ENCODE assay signal across 12 cellular contexts in genomic region chr13:79226938-79227337, GRCh38.
A peak's percentile ranks its signal among the peaks of the same experiment; 100 is the strongest.
DNase-seq lines count a peak whose midpoint lies in the region; ATAC-seq and TF ChIP-seq lines count a peak whose summit lies in the region.
"Had no signal": no experiment of that assay in that cellular context is flagged by ENCODE, and none has a peak within 500 bp of the region (broad histone marks: within the 10 kb centered on the region; RNA-seq: fewer than 3 reads in every experiment).

No MANE protein-coding gene starts in this region.

- H3K27ac Mint-ChIP-seq in activated naive CD4-positive, alpha-beta T cell treated with anti-CD3 and anti-CD28 coated beads, Interleukin-2, amount 10 ng/mL, durations not matched to agents 7 days and 5 days = no peak overlapping the region
- H3K27ac Mint-ChIP-seq: memory B cell had no signal

- CTCF ChIA-PET in activated naive CD4-positive, alpha-beta T cell treated with anti-CD3 and anti-CD28 coated beads, Interleukin-2, amount 10 ng/mL, durations not matched to agents 7 days and 5 days (lab: Charles Lee) = interaction anchor here (0.7 to 1.0 kb wide), 3 partner anchors 116 to 233 kb away, joined by 3 read pairs; no protein-coding TSS in a partner anchor

- no peaks in the 10 kb centered on the region for H3K4me1 ChIP-seq in BE2C
- H3K4me1 ChIP-seq: uterus had no signal

- 0 out of 2 replicates have a peak, but pooled peaks have one; percentile 7 for TF ChIP-seq CTCF in BE2C (IDR thresholded peaks at IDR 0.05; ENCODE audit: low read depth, low read length)

- H3K4me1 Mint-ChIP-seq in activated naive CD4-positive, alpha-beta T cell treated with anti-CD3 and anti-CD28 coated beads, Interleukin-2, amount 10 ng/mL, durations not matched to agents 7 days and 5 days = no peaks in the 10 kb centered on the region

- H3K9me3 ChIP-seq in BE2C = no peaks in the 10 kb centered on the region
- H3K9me3 ChIP-seq: MG63, uterus had no signal

- H3K36me3 Mint-ChIP-seq in activated naive CD4-positive, alpha-beta T cell treated with anti-CD3 and anti-CD28 coated beads, Interleukin-2, amount 10 ng/mL, durations not matched to agents 7 days and 5 days = no peaks in the 10 kb centered on the region
- H3K36me3 Mint-ChIP-seq: memory B cell had no signal

- no peaks in the 10 kb centered on the region for H3K36me3 ChIP-seq in BE2C
- H3K36me3 ChIP-seq: MG63, uterus had no signal

- peaks cover 21% of the 10 kb centered on the region for H3K27me3 Mint-ChIP-seq in activated naive CD4-positive, alpha-beta T cell treated with anti-CD3 and anti-CD28 coated beads, Interleukin-2, amount 10 ng/mL, durations not matched to agents 7 days and 5 days

- ATAC-seq in GM19452 (IDR thresholded peaks at IDR 0.05; ENCODE audit: unreplicated experiment) (peak; percentile 21), HG02852 (IDR thresholded peaks at IDR 0.05; ENCODE audit: unreplicated experiment) (peak; percentile 25)

- DNase-seq in BE2C (no peak), NCI-H146 (lab: John Stamatoyannopoulos, UW) (peak; percentile 78), OCI-M2 (lab: John Stamatoyannopoulos, UW; ENCODE audit: unreplicated experiment) (no peak), hepatic stellate cell (ENCODE audit: low spot score) (no peak)
- no peak for DNase-seq in effector CD4-positive, alpha-beta T cell
- DNase-seq in activated naive CD4-positive, alpha-beta T cell treated with anti-CD3 and anti-CD28 coated beads, Interleukin-2, amount 10 ng/mL, durations not matched to agents 7 days and 5 days = no peak
- DNase-seq: activated naive CD4-positive, alpha-beta T cell treated with anti-CD3 and anti-CD28 coated beads, Interleukin-2, amount 50 U/mL, for 16 hours; MG63; uterus had no signal

- H3K4me3 ChIP-seq in BE2C (ENCODE audit: low read depth, low read length) = no peak overlapping the region
- H3K4me3 ChIP-seq: MG63, uterus had no signal

- no peaks in the 10 kb centered on the region for H3K9me3 Mint-ChIP-seq in activated naive CD4-positive, alpha-beta T cell treated with anti-CD3 and anti-CD28 coated beads, Interleukin-2, amount 10 ng/mL, durations not matched to agents 7 days and 5 days
- H3K9me3 Mint-ChIP-seq: memory B cell had no signal

- H3K4me3 Mint-ChIP-seq in activated naive CD4-positive, alpha-beta T cell treated with anti-CD3 and anti-CD28 coated beads, Interleukin-2, amount 10 ng/mL, durations not matched to agents 7 days and 5 days = no peak overlapping the region
- H3K4me3 Mint-ChIP-seq: memory B cell had no signal

- H3K27me3 ChIP-seq in BE2C = no peaks in the 10 kb centered on the region
- H3K27me3 ChIP-seq: MG63, uterus had no signal
